ENCODE assay signal across 8 cellular contexts in genomic region chr1:99645699-99646531, GRCh38. TPM values are rescaled to one million over a fixed set of nuclear protein-coding genes. Genes with fewer than 3 reads are reported as not detected.
DNase-seq lines count a peak whose midpoint lies in the region; ATAC-seq and TF ChIP-seq lines count a peak whose summit lies in the region.

PALMD (plus strand) TSS chr1:99646113; CDS start chr1:99646318, 205 bp downstream.

- H3K27ac ChIP-seq in adipose tissue (ENCODE audit: low read depth, low read length): peak within 1 kb of the TSS; percentile 29
- peak within 1 kb of the TSS; percentile 75 for H3K27ac ChIP-seq in hepatocyte
- peak within 1 kb of the TSS; percentile 18 to 94 (median 84) for H3K27ac ChIP-seq in skin epidermis

- peak within 1 kb of the TSS; percentile 79 for H3K4me2 ChIP-seq in hepatocyte

- no peaks in the 10 kb centered on the region for H3K9me3 ChIP-seq in hepatocyte (ENCODE audit: low read depth)

- H3K4me3 ChIP-seq in hepatocyte (peak within 1 kb of the TSS; percentile 24), skin epidermis (peak within 1 kb of the TSS; percentile 28 to 58 (median 40))

- POLR2A ChIA-PET in HEK293T (lab: Yijun Ruan, JAX): interaction anchor here (1.0 to 1.6 kb wide), 2 partner anchors 11 to 16 kb away, joined by 3 to 5 read pairs; no protein-coding TSS in a partner anchor

- H2AFZ ChIP-seq in hepatocyte: peak within 1 kb of the TSS; percentile 70

- no peaks in the 10 kb centered on the region for H3K79me2 ChIP-seq in hepatocyte

- DNase-seq in HEK293T (ENCODE audit: extremely low spot score) (peak; percentile 33), hepatocyte (ENCODE audit: low spot score) (peak; percentile 41)
- no peak for DNase-seq in NK-92 treated with Interleukin-12 subunit alpha and Interleukin-12 subunit beta, amount 100 ng/mL, for 24 hours (lab: John Stamatoyannopoulos, UW)

- ATAC-seq in HG02610 (IDR thresholded peaks at IDR 0.05; ENCODE audit: unreplicated experiment): no peak
- ATAC-seq in HG03139 (IDR thresholded peaks at IDR 0.05; ENCODE audit: unreplicated experiment): no peak
- ATAC-seq in GM21786 (IDR thresholded peaks at IDR 0.05; ENCODE audit: unreplicated experiment): no peak

- peaks cover 8% of the 10 kb centered on the region for H3K4me1 ChIP-seq in hepatocyte (ENCODE audit: insufficient read depth)

- CTCF ChIA-PET in HEK293T (lab: Yijun Ruan, JAX): interaction anchor here (1.0 kb wide), 1 partner anchor 40 kb away, joined by 3 read pairs; no protein-coding TSS in a partner anchor

- no peaks in the 10 kb centered on the region for H4K20me1 ChIP-seq in hepatocyte (ENCODE audit: insufficient read depth, poor library complexity, severe bottlenecking)

- TF ChIP-seq CTCF in hepatocyte (IDR thresholded peaks at IDR 0.05; ENCODE audit: poor library complexity): no peak

- H3K36me3 ChIP-seq in hepatocyte (replicated peaks; ENCODE audit: insufficient read depth, low read depth): no peaks in the 10 kb centered on the region

- no peaks in the 10 kb centered on the region for H3K9me2 ChIP-seq in hepatocyte (replicated peaks; ENCODE audit: insufficient read depth)

- no peaks in the 10 kb centered on the region for H3K27me3 ChIP-seq in hepatocyte

- WGBS in adipose tissue, 3 donors: 5 to 22% (median 17%) methylated on average over 17 of the region's 17 CpGs
- 6% methylated on average over 17 of the region's 17 CpGs for WGBS in hepatocyte (ENCODE audit: low lambda C conversion rate, missing lambda C conversion rate)

TF ChIP-seq in HEK293T, 16 proteins besides CTCF, POLR2A, EP300 and RAD21:
- TF ChIP-seq TARDBP (IDR thresholded peaks at IDR 0.05): no peak
- TF ChIP-seq FOXM1 (IDR thresholded peaks at IDR 0.05; ENCODE audit: borderline replicate concordance): no peak
- TF ChIP-seq HDGF (IDR thresholded peaks at IDR 0.05; ENCODE audit: borderline replicate concordance): 0 out of 2 replicates have a peak, but pooled peaks have one; percentile 51
- TF ChIP-seq LEF1 (IDR thresholded peaks at IDR 0.05; ENCODE audit: borderline replicate concordance): no peak
- TF ChIP-seq PKNOX1 (IDR thresholded peaks at IDR 0.05): peak; percentile 84
- TF ChIP-seq SP1 (IDR thresholded peaks at IDR 0.05): no peak
- no peak for TF ChIP-seq FOXK2 (IDR thresholded peaks at IDR 0.05)
- TF ChIP-seq ARNT (IDR thresholded peaks at IDR 0.05): no peak

RNA-seq across cellular contexts. Expression of gene PALMD, which starts in this region (rescaled TPM):
- 100 to 1,000 TPM in 1 of 3 donors, 10 to 100 TPM in 1, 1 to 10 TPM in 1; 9.8 to 121 (median 59.2) TPM for polyA plus RNA-seq in adipose tissue
- total RNA-seq in hepatocyte: 18.5 and 21.7 TPM in 2 replicates
- 12.3 and 14.0 TPM in 2 replicates for polyA plus RNA-seq in hepatocyte

Comparison
In these comparisons a context has a peak if more than half of its experiments do, and no peak if none do; other contexts are left out.
1. H3K27ac ChIP-seq: peak in every context shown above with its lines; median percentile 84 in skin epidermis; 75 in hepatocyte; 29 in adipose tissue.